ENCODE assay signal across 24 cellular contexts in the genomic region with DNA sequence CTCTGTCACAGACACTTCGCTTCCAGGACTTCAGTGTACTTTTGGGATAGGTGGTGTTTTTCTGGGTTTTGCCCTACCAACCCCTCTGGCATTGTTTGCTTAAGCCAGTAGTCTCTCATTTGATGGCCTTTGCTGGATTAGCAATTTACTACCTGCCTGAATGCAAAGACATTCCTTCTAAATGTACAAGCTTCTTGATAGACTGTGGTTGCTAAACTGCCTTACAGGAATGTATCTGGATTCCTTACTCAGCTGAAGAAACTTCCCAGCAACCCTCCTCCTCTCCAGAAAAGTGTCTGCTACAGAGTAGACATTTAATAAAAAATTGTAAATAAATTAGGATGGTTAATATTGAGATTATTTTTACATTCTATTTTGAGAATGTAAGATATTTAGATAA.
DNase-seq lines count a peak whose midpoint lies in the region; ATAC-seq, FAIRE-seq and TF ChIP-seq lines count a peak whose summit lies in the region.
"Had no signal": no experiment of that assay in that cellular context is flagged by ENCODE, and none has a peak within 500 bp of the region (broad histone marks: within the 10 kb centered on the region; RNA-seq: fewer than 3 reads in every experiment).

No MANE protein-coding gene starts in this region.

- H3K4me2 ChIP-seq in SK-N-SH (no peak overlapping the region), H1 (ENCODE audit: insufficient read depth in 1 of 2, low read depth in 2 of 2, low read length in 2 of 2) (no peak overlapping the region)

- H3K9me2 ChIP-seq in SK-N-SH: no peaks in the 10 kb centered on the region

- H2BK20ac ChIP-seq in H1 (ENCODE audit: low read length): no peak overlapping the region

- no peak for TF ChIP-seq EP300 in SK-N-SH (IDR thresholded peaks at IDR 0.05; ENCODE audit: borderline replicate concordance in 1 of 2, low read depth in 1 of 2, low read length in 1 of 2)
- TF ChIP-seq EP300 in H1 (IDR thresholded peaks at IDR 0.05; ENCODE audit: borderline replicate concordance in 1 of 2, low read depth in 2 of 2, low read length in 2 of 2): no peak

- CTCF ChIA-PET in SK-N-SH (lab: Yijun Ruan, JAX) (no interaction called here), H1 (lab: Charles Lee; ENCODE audit: partially characterized antibody) (interaction anchor here (1.5 kb wide), 1 partner anchor 10 kb away, joined by 3 read pairs; no protein-coding TSS in a partner anchor)
- CTCF ChIA-PET in CD4-positive, alpha-beta memory T cell (lab: Charles Lee; ENCODE audit: partially characterized antibody): no interaction called here

- H2AK5ac ChIP-seq in H1 (ENCODE audit: low read depth, low read length): no peak overlapping the region

- TF ChIP-seq RAD21 in SK-N-SH (IDR thresholded peaks at IDR 0.05; ENCODE audit: low read length) (no peak), H1 (IDR thresholded peaks at IDR 0.05 in 1 of 2, conservative IDR thresholded peaks at IDR 0.05 in 1 of 2; ENCODE audit: low read depth in 2 of 2, low read length in 2 of 2) (no peak)

- no peaks in the 10 kb centered on the region; the same call in 1 of the 2 replicates for H3K79me2 ChIP-seq in SK-N-SH (ENCODE audit: insufficient read depth)
- no peaks in the 10 kb centered on the region for H3K79me2 ChIP-seq in H1 (ENCODE audit: control insufficient read depth in 1 of 2, insufficient read depth in 2 of 2, low read length in 2 of 2)

- intact Hi-C loops in CD4-positive, alpha-beta memory T cell (cut with micrococcal nuclease): no loop called here

- H3K23ac ChIP-seq in H1 (ENCODE audit: insufficient read length): no peak overlapping the region

- no peak overlapping the region for H2BK12ac ChIP-seq in H1 (ENCODE audit: low read depth, low read length)

- no peaks in the 10 kb centered on the region for H3K23me2 ChIP-seq in H1 (ENCODE audit: low read depth, low read length)

- H4K91ac ChIP-seq in H1 (replicated peaks; ENCODE audit: insufficient read length, low read length): no peak overlapping the region

- WGBS in SK-N-SH (ENCODE audit: low lambda C conversion rate): 50% methylated on average over 1 of the region's 1 CpG
- WGBS in H1 (ENCODE audit: extremely low coverage in 1 of 2, insufficient coverage in 1 of 2, insufficient read length in 1 of 2, insufficient replicate concordance in 2 of 2, low coverage in 1 of 2, low lambda C conversion rate in 2 of 2, missing lambda C conversion rate in 1 of 2), 2 experiments: 100% methylated on average over 1 of the region's 1 CpG; no CpG with 5 or more reads in 1 of the 2 experiments

- H4K8ac ChIP-seq in H1 (ENCODE audit: extremely low read depth, insufficient read depth, low read length): no peak overlapping the region

- no peak overlapping the region for H2BK15ac ChIP-seq in H1 (ENCODE audit: low read length)

- H4K5ac ChIP-seq in H1 (ENCODE audit: insufficient read length, low read depth, low read length): no peak overlapping the region

- H3K9me3 ChIP-seq in SK-N-SH (no peaks in the 10 kb centered on the region), H1 (ENCODE audit: insufficient read depth in 2 of 2, low read depth in 1 of 2, low read length in 1 of 2) (no peaks in the 10 kb centered on the region)
- H3K9me3 ChIP-seq in CD4-positive, alpha-beta memory T cell (ENCODE audit: control insufficient read depth in 1 of 2, low read length in 2 of 2): no peaks in the 10 kb centered on the region
- H3K9me3 ChIP-seq: neutrophil had no signal

- H3K9ac ChIP-seq in SK-N-SH (no peak overlapping the region), H1 (replicated peaks in 1 of 4; ENCODE audit: extremely low read depth in 1 of 4, low read depth in 3 of 4, low read length in 3 of 4) (no peak overlapping the region)

- H3F3A ChIP-seq in SK-N-SH (replicated peaks; ENCODE audit: insufficient read depth): peaks cover 3% of the 10 kb centered on the region

- no peak for TF ChIP-seq POLR2A in H1 (IDR thresholded peaks at IDR 0.05; ENCODE audit: control extremely low read depth in 1 of 2, low read depth in 2 of 2, low read length in 2 of 2)

- no peaks in the 10 kb centered on the region for H3K27me3 Mint-ChIP-seq in CD4-positive, alpha-beta memory T cell
- H3K27me3 Mint-ChIP-seq: activated naive CD8-positive, alpha-beta T cell treated with anti-CD3 and anti-CD28 coated beads for 36 hours; memory B cell; progenitor cell of endocrine pancreas had no signal

- TF ChIP-seq CTCF in SK-N-SH (IDR thresholded peaks at IDR 0.05) (no peak), H1 (IDR thresholded peaks at IDR 0.05; ENCODE audit: control extremely low read depth in 1 of 3, insufficient read depth in 1 of 3, low read depth in 1 of 3, low read length in 3 of 3) (no peak)

- DNase-seq in SK-N-SH: no peak
- no peak for DNase-seq in H1 (ENCODE audit: low read depth in 1 of 2, low spot score in 2 of 2)
- DNase-seq in left kidney (ENCODE audit: low read depth, low spot score): peak; percentile 16
- no peak for DNase-seq in H4 (ENCODE audit: low spot score)
- no peak for DNase-seq in retina
- DNase-seq in CD4-positive, alpha-beta memory T cell: no peak
- DNase-seq: activated effector memory CD4-positive, alpha-beta T cell treated with anti-CD3 and anti-CD28 coated beads, Interleukin-2, amount 50 U/mL, for 16 hours; activated naive CD8-positive, alpha-beta T cell treated with anti-CD3 and anti-CD28 coated beads for 36 hours; activated T-cell treated with anti-CD3 and anti-CD28 coated beads for 4 hours; cerebellar nuclear complex; MV-4-11; NCI-H1694; NCI-H526 treated with DMSO at 0.1 percent for 48 hours; stimulated activated naive CD4-positive, alpha-beta T cell treated with Interleukin-2 at 50 U/mL for 16 hours had no signal

- H3K14ac ChIP-seq in H1 (ENCODE audit: insufficient read length): no peak overlapping the region

- no peak overlapping the region for H3K4me3 Mint-ChIP-seq in CD4-positive, alpha-beta memory T cell
- H3K4me3 Mint-ChIP-seq: activated naive CD8-positive, alpha-beta T cell treated with anti-CD3 and anti-CD28 coated beads for 36 hours; CD14-positive monocyte; memory B cell; T-helper 1 cell treated with Interleukin-12 subunit alpha and Interleukin-12 subunit beta and Interleukin-4 antibody, amounts not matched to agents 30 μg/mL and 1 μg/mL, for 36 hours had no signal

- peaks cover 0 to 9% (median 4%) of the 10 kb centered on the region in 8 donors for H3K9me3 Mint-ChIP-seq in CD4-positive, alpha-beta memory T cell
- H3K9me3 Mint-ChIP-seq: memory B cell had no signal

- H3K4me1 ChIP-seq in SK-N-SH (ENCODE audit: control insufficient read depth in 1 of 2, insufficient read depth in 2 of 2, low read depth in 1 of 2, low read length in 1 of 2) (no peaks in the 10 kb centered on the region), H1 (replicated peaks in 1 of 4; ENCODE audit: control insufficient read depth in 3 of 4, insufficient read depth in 4 of 4, low read length in 3 of 4) (no peaks in the 10 kb centered on the region)
- H3K4me1 ChIP-seq in CD4-positive, alpha-beta memory T cell (ENCODE audit: insufficient read depth, low read length): no peaks in the 10 kb centered on the region

- H3K36me3 Mint-ChIP-seq in CD4-positive, alpha-beta memory T cell: no peaks in the 10 kb centered on the region
- H3K36me3 Mint-ChIP-seq: activated naive CD8-positive, alpha-beta T cell treated with anti-CD3 and anti-CD28 coated beads for 36 hours; CD14-positive monocyte; memory B cell had no signal

- H3K4me3 ChIP-seq in SK-N-SH (ENCODE audit: low read depth in 2 of 2, low read length in 1 of 2): no peak overlapping the region
- H3K4me3 ChIP-seq in H1 (ENCODE audit: extremely low read depth in 1 of 4, insufficient read depth in 2 of 4, low read depth in 3 of 4, low read length in 4 of 4): no peak overlapping the region
- no peak overlapping the region for H3K4me3 ChIP-seq in CD4-positive, alpha-beta memory T cell (ENCODE audit: low read length in 2 of 2)

- no peak overlapping the region for H3K4ac ChIP-seq in H1 (replicated peaks; ENCODE audit: insufficient read length, low read depth, low read length)

- H3K56ac ChIP-seq in H1 (replicated peaks; ENCODE audit: insufficient read length, low read depth, low read length): no peak overlapping the region

- H4K20me1 ChIP-seq in SK-N-SH (ENCODE audit: insufficient read depth): no peaks in the 10 kb centered on the region
- H4K20me1 ChIP-seq in H1 (replicated peaks in 1 of 2; ENCODE audit: control insufficient read depth in 1 of 2, insufficient read depth in 2 of 2, low read length in 2 of 2): no peaks in the 10 kb centered on the region

- H3K27me3 ChIP-seq in SK-N-SH (ENCODE audit: insufficient read depth) (no peaks in the 10 kb centered on the region), H1 (replicated peaks in 1 of 4; ENCODE audit: control insufficient read depth in 3 of 4, extremely low read depth in 1 of 4, insufficient read depth in 3 of 4, low read length in 3 of 4) (no peaks in the 10 kb centered on the region)
- H3K27me3 ChIP-seq in CD4-positive, alpha-beta memory T cell (ENCODE audit: insufficient read depth, low read length): no peaks in the 10 kb centered on the region
- H3K27me3 ChIP-seq: neutrophil had no signal

- POLR2A ChIA-PET in SK-N-SH (lab: Yijun Ruan, JAX): no interaction called here
- POLR2A ChIA-PET in H1 (lab: Charles Lee; ENCODE audit: partially characterized antibody): no interaction called here
- POLR2A ChIA-PET in CD4-positive, alpha-beta memory T cell (lab: Charles Lee; ENCODE audit: partially characterized antibody): no interaction called here

- no peak overlapping the region for H3K27ac Mint-ChIP-seq in CD4-positive, alpha-beta memory T cell
- H3K27ac Mint-ChIP-seq: activated naive CD8-positive, alpha-beta T cell treated with anti-CD3 and anti-CD28 coated beads for 36 hours; CD14-positive monocyte; memory B cell; progenitor cell of endocrine pancreas; T-helper 1 cell treated with Interleukin-12 subunit alpha and Interleukin-12 subunit beta and Interleukin-4 antibody, amounts not matched to agents 30 μg/mL and 1 μg/mL, for 36 hours had no signal

- no peak overlapping the region for H3K18ac ChIP-seq in H1 (ENCODE audit: extremely low read depth, low read length)

- peak overlapping the region in 1 of 2 experiments; percentile 28; a peak in 1 of 4 replicates for H3K27ac ChIP-seq in SK-N-SH (ENCODE audit: low read depth in 2 of 2, low read length in 1 of 2)
- no peak overlapping the region for H3K27ac ChIP-seq in H1 (ENCODE audit: low read depth, low read length)
- H3K27ac ChIP-seq in CD4-positive, alpha-beta memory T cell (ENCODE audit: low read depth, low read length): no peak overlapping the region
- H3K27ac ChIP-seq: neutrophil had no signal

- ATAC-seq in HG03520 (IDR thresholded peaks at IDR 0.05; ENCODE audit: unreplicated experiment): no peak
- ATAC-seq: activated CD4-positive, CD25-positive, alpha-beta regulatory T cell treated with anti-CD3 and anti-CD28 coated beads, Interleukin-2, amount 50 U/mL, for 24 hours; left lobe of liver had no signal

- H3K36me3 ChIP-seq in SK-N-SH (replicated peaks in 1 of 2; ENCODE audit: control insufficient read depth in 1 of 2, insufficient read depth in 2 of 2, low read length in 1 of 2) (no peaks in the 10 kb centered on the region), H1 (ENCODE audit: control insufficient read depth in 2 of 4, insufficient read depth in 4 of 4, low read length in 3 of 4) (no peaks in the 10 kb centered on the region)
- no peaks in the 10 kb centered on the region for H3K36me3 ChIP-seq in CD4-positive, alpha-beta memory T cell (ENCODE audit: insufficient read depth, low read length)
- H3K36me3 ChIP-seq: neutrophil had no signal

- no peaks in the 10 kb centered on the region for H3K4me1 Mint-ChIP-seq in CD4-positive, alpha-beta memory T cell
- H3K4me1 Mint-ChIP-seq: activated naive CD8-positive, alpha-beta T cell treated with anti-CD3 and anti-CD28 coated beads for 36 hours; CD14-positive monocyte; memory B cell had no signal

- FAIRE-seq in H1 (lab: Jason Lieb, UNC): no peak
- FAIRE-seq: D721Med, TTC549 had no signal

- H3K79me1 ChIP-seq in H1 (ENCODE audit: low read depth, low read length): no peaks in the 10 kb centered on the region

- no peak overlapping the region for H2BK5ac ChIP-seq in H1 (ENCODE audit: low read depth, low read length)

- H2BK120ac ChIP-seq in H1 (replicated peaks; ENCODE audit: low read depth, low read length): no peak overlapping the region

- H2AFZ ChIP-seq in SK-N-SH (ENCODE audit: low read depth) (peak overlapping the region; percentile 8; the same call in 1 of the 2 replicates), H1 (ENCODE audit: low read length) (peak overlapping the region; percentile 85)
